ENCODE assay signal across 23 cellular contexts in the genomic region with DNA sequence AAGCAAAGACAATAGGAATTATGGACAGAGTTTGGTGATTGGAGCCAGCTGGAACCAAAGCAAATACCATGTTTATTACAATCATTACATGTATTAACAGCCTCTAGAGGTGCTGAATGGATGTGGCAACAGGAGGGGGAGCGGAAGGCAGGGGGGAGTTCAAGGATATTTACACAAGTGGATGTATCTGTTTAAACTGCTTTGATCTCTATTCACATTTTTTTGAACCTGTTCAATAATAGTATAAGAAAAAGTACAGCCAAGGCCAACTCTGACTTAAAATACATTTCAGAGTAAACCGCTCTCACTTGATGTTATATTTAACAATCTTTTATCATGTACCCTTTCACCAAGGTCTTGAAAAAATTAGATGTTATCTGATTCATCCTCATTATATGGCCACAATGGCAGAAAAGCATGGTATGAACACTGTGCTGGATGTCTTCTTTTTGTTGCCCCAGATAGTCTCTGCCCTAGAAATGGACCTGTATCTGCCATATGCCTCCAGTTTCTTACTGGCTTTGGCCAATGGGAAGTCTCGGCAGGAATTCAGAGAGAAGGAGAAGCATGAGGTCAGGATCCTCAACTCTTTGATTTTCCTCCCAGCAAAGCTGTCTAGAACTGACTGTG.
A peak's percentile ranks its signal among the peaks of the same experiment; 100 is the strongest.
DNase-seq lines count a peak whose midpoint lies in the region; ATAC-seq and TF ChIP-seq lines count a peak whose summit lies in the region.
"Had no signal": no experiment of that assay in that cellular context is flagged by ENCODE, and none has a peak within 500 bp of the region (broad histone marks: within the 10 kb centered on the region; RNA-seq: fewer than 3 reads in every experiment).

No MANE protein-coding gene starts in this region.

- POLR2A ChIA-PET in WTC11 (lab: Charles Lee), result no interaction called here

- H3K4me3 ChIP-seq in transverse colon (no peak overlapping the region), stomach (no peak overlapping the region)
- H3K4me3 ChIP-seq: colonic mucosa, GM12878, MG63 had no signal

- H3K36me3 ChIP-seq in KOPT-K1 (ENCODE audit: insufficient read depth, low read length) (peaks cover 95% of the 10 kb centered on the region), transverse colon (peaks cover 0 to 3% (median 0%) of the 10 kb centered on the region in 4 donors), stomach (no peaks in the 10 kb centered on the region)
- H3K36me3 ChIP-seq: colonic mucosa, MG63 had no signal

- TF ChIP-seq EP300 in transverse colon (IDR thresholded peaks at IDR 0.05; ENCODE audit: low read depth), result no peak
- TF ChIP-seq EP300 in stomach (IDR thresholded peaks at IDR 0.05), result no peak

- DNase-seq in activated T-cell treated with anti-CD3 and anti-CD28 coated beads, Interleukin-2, amount 50 U/mL, for 72 hours, result no peak
- no peak for DNase-seq in activated T-cell treated with anti-CD3 and anti-CD28 coated beads, Interleukin-2, amount 50 U/mL, for 48 hours
- DNase-seq in WTC11 (ENCODE audit: low spot score), result no peak
- no peak for DNase-seq in natural killer cell
- no peak for DNase-seq in transverse colon
- DNase-seq in stomach, result no peak
- no peak for DNase-seq in germinal center (ENCODE audit: low spot score)
- DNase-seq: activated CD4-positive, alpha-beta T cell treated with anti-CD3 and anti-CD28 coated beads for 48 hours; brain microvascular endothelial cell; CD4-positive, alpha-beta memory T cell; colonic mucosa; endodermal cell; IMR-90; left cardiac atrium; MG63; NCI-H524 treated with DMSO at 0.1 percent for 48 hours; nephron progenitor cell; OCI-M1; posterior cingulate gyrus; SHP77; SW 1271 had no signal

- H3K9me3 ChIP-seq in KOPT-K1 (ENCODE audit: insufficient read depth, low read length, poor library complexity, severe bottlenecking), result no peaks in the 10 kb centered on the region
- no peaks in the 10 kb centered on the region for H3K9me3 ChIP-seq in transverse colon
- H3K9me3 ChIP-seq in stomach, result no peaks in the 10 kb centered on the region
- H3K9me3 ChIP-seq: colonic mucosa, MG63 had no signal

- in situ Hi-C loops in transverse colon (cut with MboI; ENCODE audit: low pct_ligation_motif_present in 1 of 4, low pct_unique_long_range_greater_than_20kb in 1 of 4, low sequenced_read_pairs in 3 of 4), result no loop called here

- H3K4me3 Mint-ChIP-seq in activated T-cell treated with anti-CD3 and anti-CD28 coated beads, Interleukin-2, amount 50 U/mL, for 72 hours, result no peak overlapping the region
- H3K4me3 Mint-ChIP-seq in WTC11 (no peak overlapping the region), natural killer cell (no peak overlapping the region)
- H3K4me3 Mint-ChIP-seq: endodermal cell, nephron progenitor cell had no signal

- H3K27me3 Mint-ChIP-seq in activated T-cell treated with anti-CD3 and anti-CD28 coated beads, Interleukin-2, amount 50 U/mL, for 72 hours (ENCODE audit: low read depth), result no peaks in the 10 kb centered on the region
- H3K27me3 Mint-ChIP-seq in WTC11 (ENCODE audit: low read depth), result peaks cover 5% of the 10 kb centered on the region; the same call in 1 of the 2 replicates
- H3K27me3 Mint-ChIP-seq in natural killer cell (ENCODE audit: low read depth in 2 of 2), result no peaks in the 10 kb centered on the region
- H3K27me3 Mint-ChIP-seq: CD4-positive, alpha-beta memory T cell had no signal

- H3K27me3 ChIP-seq in transverse colon (no peaks in the 10 kb centered on the region), stomach (no peaks in the 10 kb centered on the region)
- H3K27me3 ChIP-seq: brain microvascular endothelial cell, colonic mucosa, MG63 had no signal

- peaks cover 2% of the 10 kb centered on the region in 2 donors for H3K9me3 Mint-ChIP-seq in activated T-cell treated with anti-CD3 and anti-CD28 coated beads, Interleukin-2, amount 50 U/mL, for 72 hours
- H3K9me3 Mint-ChIP-seq in WTC11, result no peaks in the 10 kb centered on the region
- H3K9me3 Mint-ChIP-seq in natural killer cell, result no peaks in the 10 kb centered on the region
- H3K9me3 Mint-ChIP-seq: CD4-positive, alpha-beta memory T cell; endodermal cell; nephron progenitor cell had no signal

- CTCF ChIA-PET in WTC11 (lab: Charles Lee), result no interaction called here

- peak overlapping the region; percentile 97 for H3K27ac ChIP-seq in KOPT-K1 (ENCODE audit: low read depth, low read length, poor library complexity, severe bottlenecking)
- H3K27ac ChIP-seq in transverse colon, result no peak overlapping the region
- peak overlapping the region in 1 of 5 donors; percentile 44 for H3K27ac ChIP-seq in stomach
- H3K27ac ChIP-seq: brain microvascular endothelial cell, colonic mucosa had no signal

- peaks cover 62% of the 10 kb centered on the region for H3K4me1 Mint-ChIP-seq in activated T-cell treated with anti-CD3 and anti-CD28 coated beads, Interleukin-2, amount 50 U/mL, for 72 hours (ENCODE audit: low read depth)
- H3K4me1 Mint-ChIP-seq in WTC11, result peaks cover 13% of the 10 kb centered on the region
- peaks cover 35 to 38% of the 10 kb centered on the region in 2 donors for H3K4me1 Mint-ChIP-seq in natural killer cell

- no peak for ATAC-seq in activated T-cell treated with anti-CD3 and anti-CD28 coated beads, Interleukin-2, amount 50 U/mL, for 72 hours (replicated peaks in 1 of 2)
- ATAC-seq in WTC11 (no peak), natural killer cell (no peak)
- ATAC-seq: GM12878, left cardiac atrium had no signal

- peaks cover 18 to 37% of the 10 kb centered on the region in 2 donors for H3K36me3 Mint-ChIP-seq in activated T-cell treated with anti-CD3 and anti-CD28 coated beads, Interleukin-2, amount 50 U/mL, for 72 hours (ENCODE audit: insufficient read depth in 2 of 2)
- H3K36me3 Mint-ChIP-seq in WTC11 (no peaks in the 10 kb centered on the region), natural killer cell (no peaks in the 10 kb centered on the region)

- intact Hi-C loops in natural killer cell (cut with micrococcal nuclease), result no loop called here
- intact Hi-C loops in transverse colon (cut with DNase I; ENCODE audit: low total_unique reads), result no loop called here
- intact Hi-C loops in stomach (cut with DNase I; ENCODE audit: low total_unique reads), result no loop called here

- no peak for TF ChIP-seq POLR2A in transverse colon (IDR thresholded peaks at IDR 0.05)
- no peak for TF ChIP-seq POLR2A in stomach (IDR thresholded peaks at IDR 0.05)

- TF ChIP-seq CTCF in WTC11 (IDR thresholded peaks at IDR 0.05), result no peak
- TF ChIP-seq CTCF in natural killer cell (IDR thresholded peaks at IDR 0.05), result no peak
- no peak for TF ChIP-seq CTCF in transverse colon (IDR thresholded peaks at IDR 0.05)
- no peak for TF ChIP-seq CTCF in stomach (IDR thresholded peaks at IDR 0.05)

- whole genome bisulfite sequencing in transverse colon (ENCODE audit: low coverage in 1 of 2), 2 donors, result 79 to 87% methylated on average over 2 to 3 of the region's 3 CpGs
- 71 to 94% (median 86%) methylated on average over 3 of the region's 3 CpGs for WGBS in stomach, 5 donors

- H3K4me1 ChIP-seq in transverse colon (peaks cover 13 to 17% (median 15%) of the 10 kb centered on the region in 4 donors), stomach (peaks cover 14 to 32% (median 23%) of the 10 kb centered on the region in 4 donors)

- H3K27ac Mint-ChIP-seq in activated T-cell treated with anti-CD3 and anti-CD28 coated beads, Interleukin-2, amount 50 U/mL, for 72 hours, result peak overlapping the region; percentile 11
- H3K27ac Mint-ChIP-seq in WTC11 (no peak overlapping the region), natural killer cell (peak overlapping the region; percentile 35 to 37)
- H3K27ac Mint-ChIP-seq: endodermal cell, nephron progenitor cell had no signal

TF ChIP-seq in WTC11, 78 proteins besides CTCF, POLR2A, EP300 and RAD21:
- TF ChIP-seq, protein P1, sequence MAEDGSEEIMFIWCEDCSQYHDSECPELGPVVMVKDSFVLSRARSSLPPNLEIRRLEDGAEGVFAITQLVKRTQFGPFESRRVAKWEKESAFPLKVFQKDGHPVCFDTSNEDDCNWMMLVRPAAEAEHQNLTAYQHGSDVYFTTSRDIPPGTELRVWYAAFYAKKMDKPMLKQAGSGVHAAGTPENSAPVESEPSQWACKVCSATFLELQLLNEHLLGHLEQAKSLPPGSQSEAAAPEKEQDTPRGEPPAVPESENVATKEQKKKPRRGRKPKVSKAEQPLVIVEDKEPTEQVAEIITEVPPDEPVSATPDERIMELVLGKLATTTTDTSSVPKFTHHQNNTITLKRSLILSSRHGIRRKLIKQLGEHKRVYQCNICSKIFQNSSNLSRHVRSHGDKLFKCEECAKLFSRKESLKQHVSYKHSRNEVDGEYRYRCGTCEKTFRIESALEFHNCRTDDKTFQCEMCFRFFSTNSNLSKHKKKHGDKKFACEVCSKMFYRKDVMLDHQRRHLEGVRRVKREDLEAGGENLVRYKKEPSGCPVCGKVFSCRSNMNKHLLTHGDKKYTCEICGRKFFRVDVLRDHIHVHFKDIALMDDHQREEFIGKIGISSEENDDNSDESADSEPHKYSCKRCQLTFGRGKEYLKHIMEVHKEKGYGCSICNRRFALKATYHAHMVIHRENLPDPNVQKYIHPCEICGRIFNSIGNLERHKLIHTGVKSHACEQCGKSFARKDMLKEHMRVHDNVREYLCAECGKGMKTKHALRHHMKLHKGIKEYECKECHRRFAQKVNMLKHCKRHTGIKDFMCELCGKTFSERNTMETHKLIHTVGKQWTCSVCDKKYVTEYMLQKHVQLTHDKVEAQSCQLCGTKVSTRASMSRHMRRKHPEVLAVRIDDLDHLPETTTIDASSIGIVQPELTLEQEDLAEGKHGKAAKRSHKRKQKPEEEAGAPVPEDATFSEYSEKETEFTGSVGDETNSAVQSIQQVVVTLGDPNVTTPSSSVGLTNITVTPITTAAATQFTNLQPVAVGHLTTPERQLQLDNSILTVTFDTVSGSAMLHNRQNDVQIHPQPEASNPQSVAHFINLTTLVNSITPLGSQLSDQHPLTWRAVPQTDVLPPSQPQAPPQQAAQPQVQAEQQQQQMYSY (CRISPR knock-in tag; IDR thresholded peaks at IDR 0.05), result no peak
- no peak for TF ChIP-seq NR1H2 (CRISPR knock-in tag; IDR thresholded peaks at IDR 0.05)
- TF ChIP-seq CBFB (CRISPR knock-in tag; IDR thresholded peaks at IDR 0.05; ENCODE audit: low read depth), result no peak
- no peak for TF ChIP-seq ZNF423 (CRISPR knock-in tag; IDR thresholded peaks at IDR 0.05)
- peak; percentile 69 for TF ChIP-seq GABPB1 (CRISPR knock-in tag; IDR thresholded peaks at IDR 0.05)
- TF ChIP-seq PRRX2 (CRISPR knock-in tag; IDR thresholded peaks at IDR 0.05), result no peak
- TF ChIP-seq, protein P2, sequence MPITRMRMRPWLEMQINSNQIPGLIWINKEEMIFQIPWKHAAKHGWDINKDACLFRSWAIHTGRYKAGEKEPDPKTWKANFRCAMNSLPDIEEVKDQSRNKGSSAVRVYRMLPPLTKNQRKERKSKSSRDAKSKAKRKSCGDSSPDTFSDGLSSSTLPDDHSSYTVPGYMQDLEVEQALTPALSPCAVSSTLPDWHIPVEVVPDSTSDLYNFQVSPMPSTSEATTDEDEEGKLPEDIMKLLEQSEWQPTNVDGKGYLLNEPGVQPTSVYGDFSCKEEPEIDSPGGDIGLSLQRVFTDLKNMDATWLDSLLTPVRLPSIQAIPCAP (CRISPR knock-in tag; IDR thresholded peaks at IDR 0.05), result no peak
